Comparison of ENCODE assay signal across 14 cellular contexts in genomic region chr22:32533265-32534068, GRCh38. TPM values are rescaled to one million over a fixed set of nuclear protein-coding genes. Genes with fewer than 3 reads are reported as not detected.
DNase-seq lines count a peak whose midpoint lies in the region; ATAC-seq and TF ChIP-seq lines count a peak whose summit lies in the region.
"Had no signal": no experiment of that assay in that cellular context is flagged by ENCODE, and none has a peak within 500 bp of the region (broad histone marks: within the 10 kb centered on the region; RNA-seq: fewer than 3 reads in every experiment).

No MANE protein-coding gene starts in this region.

- intact Hi-C loops in cardiac septum (cut with DNase I) (loop anchor here (5.0 kb wide), 1 partner anchor 114 kb away; no protein-coding TSS in a partner anchor), left ventricle myocardium superior (cut with micrococcal nuclease) (loop anchor here (5.0 kb wide), 1 partner anchor 89 kb away; no protein-coding TSS in a partner anchor), uterus (cut with DNase I; ENCODE audit: low total_unique reads) (no loop called here), mucosa of descending colon (cut with DNase I, micrococcal nuclease) (loop anchor here in 1 of 2 donors (10.0 kb wide), 1 partner anchor 261 kb away; no protein-coding TSS in a partner anchor)

- H3K27ac ChIP-seq in fibroblast of lung (ENCODE audit: insufficient read depth, low read length) (peak overlapping the region; percentile 43), uterus (peak overlapping the region; percentile 77 to 80)

- H3K4me1 ChIP-seq in fibroblast of lung (ENCODE audit: control insufficient read depth, extremely low read depth, insufficient read depth, low read length) (peaks cover 28% of the 10 kb centered on the region), uterus (peaks cover 4 to 19% of the 10 kb centered on the region in 2 donors), mucosa of descending colon (ENCODE audit: low read depth) (peaks cover 16% of the 10 kb centered on the region)

- TF ChIP-seq CTCF in fibroblast of lung (conservative IDR thresholded peaks at IDR 0.05 in 1 of 2, IDR thresholded peaks at IDR 0.05 in 1 of 2; ENCODE audit: low read depth in 1 of 2, low read length in 2 of 2) = no peak
- no peak for TF ChIP-seq CTCF in neural crest cell (conservative IDR thresholded peaks at IDR 0.05)
- TF ChIP-seq CTCF in uterus (IDR thresholded peaks at IDR 0.05) = no peak
- no peak for TF ChIP-seq CTCF in mucosa of descending colon (IDR thresholded peaks at IDR 0.05)

- H3K4me2 ChIP-seq in fibroblast of lung (ENCODE audit: extremely low read depth, insufficient read depth, low read length) = no peak overlapping the region

- peak overlapping the region; percentile 4 for H2AFZ ChIP-seq in fibroblast of lung (ENCODE audit: low read length)

- H3K27me3 Mint-ChIP-seq in neural crest cell (ENCODE audit: low read depth) = peaks cover 7% of the 10 kb centered on the region

- H3K27me3 ChIP-seq in fibroblast of lung (ENCODE audit: control insufficient read depth, insufficient read depth, low read length) (no peaks in the 10 kb centered on the region), uterus (no peaks in the 10 kb centered on the region)

- peak overlapping the region; percentile 97 for H3K27ac Mint-ChIP-seq in neural crest cell (ENCODE audit: unreplicated experiment)
- H3K27ac Mint-ChIP-seq: activated naive CD4-positive, alpha-beta T cell treated with anti-CD3 and anti-CD28 coated beads, Interleukin-2, amount 50 U/mL, for 72 hours had no signal

- no peaks in the 10 kb centered on the region for H4K20me1 ChIP-seq in fibroblast of lung (ENCODE audit: control insufficient read depth, extremely low read depth, insufficient read depth, low read length)

- DNase-seq in cardiac septum (ENCODE audit: low spot score) = peak; percentile 67
- no peak for DNase-seq in left ventricle myocardium superior
- DNase-seq in fibroblast of lung (ENCODE audit: low read depth in 2 of 2) = peak; percentile 24 to 72
- no peak for DNase-seq in neural crest cell (ENCODE audit: low read depth, low spot score)
- DNase-seq in uterus = peak; percentile 31 to 38
- DNase-seq in NCI-H2171 (lab: John Stamatoyannopoulos, UW) = no peak
- DNase-seq in mucosa of descending colon = no peak
- DNase-seq: activated CD4-positive, alpha-beta T cell treated with anti-CD3 and anti-CD28 coated beads, Interleukin-2, amount 50 U/mL, for 48 hours; HCEC 1CT; NCI-H446 treated with DMSO at 0.1 percent for 48 hours; stimulated activated CD4-positive, alpha-beta T cell treated with anti-CD3 and anti-CD28 coated beads, Interleukin-12 subunit alpha, Interleukin-12 subunit beta, amount 100 ng/mL, for 4 hours; SW 1271 had no signal

- no peaks in the 10 kb centered on the region for H3K9me3 Mint-ChIP-seq in neural crest cell
- H3K9me3 Mint-ChIP-seq: activated naive CD4-positive, alpha-beta T cell treated with anti-CD3 and anti-CD28 coated beads, Interleukin-2, amount 50 U/mL, for 72 hours had no signal

- no peak for ATAC-seq in left ventricle myocardium superior
- no peak for ATAC-seq in GM18498 (IDR thresholded peaks at IDR 0.05; ENCODE audit: unreplicated experiment)
- no peak for ATAC-seq in mucosa of descending colon
- ATAC-seq: activated naive CD4-positive, alpha-beta T cell treated with anti-CD3 and anti-CD28 coated beads, Interleukin-2, amount 50 U/mL, for 72 hours had no signal

- no peak overlapping the region for H3K9ac ChIP-seq in fibroblast of lung (ENCODE audit: insufficient read depth, low read length)

- no peak for TF ChIP-seq POLR2A in uterus (IDR thresholded peaks at IDR 0.05)

- peaks cover under 1% of the 10 kb centered on the region for H3K36me3 Mint-ChIP-seq in neural crest cell (ENCODE audit: low read depth)
- H3K36me3 Mint-ChIP-seq: activated naive CD4-positive, alpha-beta T cell treated with anti-CD3 and anti-CD28 coated beads, Interleukin-2, amount 50 U/mL, for 72 hours had no signal

- no peaks in the 10 kb centered on the region for H3K9me3 ChIP-seq in fibroblast of lung (ENCODE audit: control insufficient read depth, insufficient read depth, low read depth, low read length)
- H3K9me3 ChIP-seq in uterus = no peaks in the 10 kb centered on the region
- H3K9me3 ChIP-seq in mucosa of descending colon = no peaks in the 10 kb centered on the region

- H3K4me3 Mint-ChIP-seq in neural crest cell = peak overlapping the region; percentile 62

- no peak overlapping the region for H3K4me3 ChIP-seq in fibroblast of lung (replicated peaks in 1 of 4; ENCODE audit: control extremely low read depth in 1 of 4, insufficient read depth in 1 of 4, low read depth in 3 of 4, low read length in 4 of 4)
- H3K4me3 ChIP-seq in uterus = no peak overlapping the region
- no peak overlapping the region for H3K4me3 ChIP-seq in mucosa of descending colon

- no peaks in the 10 kb centered on the region for H3K79me2 ChIP-seq in fibroblast of lung (ENCODE audit: control insufficient read depth, insufficient read depth, low read length)

- peaks cover 54% of the 10 kb centered on the region for H3K4me1 Mint-ChIP-seq in neural crest cell

- no peaks in the 10 kb centered on the region for H3K36me3 ChIP-seq in fibroblast of lung (ENCODE audit: control insufficient read depth, insufficient read depth, low read length)
- H3K36me3 ChIP-seq in uterus = no peaks in the 10 kb centered on the region
- no peaks in the 10 kb centered on the region for H3K36me3 ChIP-seq in mucosa of descending colon (ENCODE audit: low read depth)

RNA-seq across cellular contexts. Expression of gene FBXO7, which starts 58.9 kb away (rescaled TPM):
- total RNA-seq in cardiac septum = 44.8 TPM
- total RNA-seq in left ventricle myocardium superior = 32.2 TPM
- 39.5 and 51.2 TPM in 2 replicates for total RNA-seq in fibroblast of lung
- 117 and 130 TPM in 2 replicates for polyA plus RNA-seq in fibroblast of lung
- 69.7 and 70.3 TPM in 2 replicates for polyA plus RNA-seq in fibroblast of lung (2012)
- polyA minus RNA-seq in fibroblast of lung (ENCODE audit: low replicate concordance) = 111 and 116 TPM in 2 replicates
- total RNA-seq in neural crest cell = 82.0 and 82.8 TPM in 2 replicates
- 10 to 100 TPM; 78.2 to 90.2 (median 80.0) TPM for total RNA-seq in uterus
- total RNA-seq in mucosa of descending colon = 10 to 100 TPM; 63.0 to 84.3 (median 71.5) TPM

Comparison
In these comparisons a context has a peak if more than half of its experiments do, and no peak if none do; other contexts are left out.
1. DNase-seq: peak in cardiac septum (single experiment), fibroblast of lung (2 of 2) and uterus (2 of 2); none in left ventricle myocardium superior (single experiment), neural crest cell (single experiment), NCI-H2171 (single experiment) and mucosa of descending colon (0 of 3).